10 cellular contexts compared by ENCODE assay signal in the genomic region with DNA sequence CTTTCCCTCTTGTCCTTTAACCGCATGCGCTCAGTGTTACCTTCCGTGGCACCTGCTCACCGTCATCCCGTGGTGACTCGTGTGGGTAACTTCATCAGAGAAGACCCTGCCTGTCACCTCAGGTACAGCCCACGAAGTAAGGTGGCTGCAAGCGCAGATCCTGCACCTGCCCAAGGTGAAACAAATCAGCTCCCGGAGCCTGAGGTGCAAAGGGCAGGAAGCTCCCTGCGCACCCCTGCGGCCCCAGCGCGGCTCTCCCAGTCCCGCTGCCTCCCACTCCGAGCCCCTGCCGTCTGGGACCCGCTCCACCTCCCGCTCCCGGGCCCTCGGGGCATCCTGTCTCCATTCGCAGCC.
DNase-seq lines count a peak whose midpoint lies in the region; ATAC-seq and TF ChIP-seq lines count a peak whose summit lies in the region.
"Had no signal": no experiment of that assay in that cellular context is flagged by ENCODE, and none has a peak within 500 bp of the region (broad histone marks: within the 10 kb centered on the region; RNA-seq: fewer than 3 reads in every experiment).

No MANE protein-coding gene starts in this region.

- H3K9me3 ChIP-seq in iPS-18c (ENCODE audit: control insufficient read depth, insufficient read depth, low read length): no peaks in the 10 kb centered on the region

- H3K4me3 Mint-ChIP-seq in WTC11: peak overlapping the region; percentile 67
- peak overlapping the region; percentile 80 for H3K4me3 Mint-ChIP-seq in stimulated activated effector memory CD8-positive, alpha-beta T cell treated with anti-CD3 and anti-CD28 coated beads, Interleukin-12 subunit alpha, Interleukin-12 subunit beta, amount 100 ng/mL, for 72 hours

- CTCF ChIA-PET in WTC11 (lab: Charles Lee): interaction anchor here (0.5 to 3.3 kb wide), 58 partner anchors 9 to 495 kb away, joined by 3 to 67 read pairs (median 6); partner anchors contain the start of genes EGFR and SEC61G

- DNase-seq in NCI-H748 (lab: John Stamatoyannopoulos, UW; ENCODE audit: unreplicated experiment) (peak; percentile 56), NCI-H748 treated with DMSO at 0.1 percent for 48 hours (lab: John Stamatoyannopoulos, UW) (no peak), WTC11 (ENCODE audit: low spot score) (peak; percentile 56), NCI-H345 treated with DMSO at 0.1 percent for 48 hours (lab: John Stamatoyannopoulos, UW; ENCODE audit: unreplicated experiment) (no peak)
- DNase-seq in stimulated activated effector memory CD8-positive, alpha-beta T cell treated with anti-CD3 and anti-CD28 coated beads, Interleukin-12 subunit alpha, Interleukin-12 subunit beta, amount 100 ng/mL, for 72 hours (ENCODE audit: low spot score in 2 of 2): no peak
- DNase-seq in stimulated activated CD4-positive, alpha-beta T cell treated with anti-CD3 and anti-CD28 coated beads, Interleukin-12 subunit alpha, Interleukin-12 subunit beta, amount 100 ng/mL, for 4 hours: no peak

- no peaks in the 10 kb centered on the region for H3K9me3 Mint-ChIP-seq in WTC11
- H3K9me3 Mint-ChIP-seq in stimulated activated effector memory CD8-positive, alpha-beta T cell treated with anti-CD3 and anti-CD28 coated beads, Interleukin-12 subunit alpha, Interleukin-12 subunit beta, amount 100 ng/mL, for 72 hours: no peaks in the 10 kb centered on the region
- H3K9me3 Mint-ChIP-seq: activated CD4-positive, alpha-beta T cell treated with anti-CD3 and anti-CD28 coated beads, Interleukin-2, amount 10 ng/mL, durations not matched to agents 7 days and 5 days had no signal

- peaks cover 62% of the 10 kb centered on the region for H3K27me3 Mint-ChIP-seq in WTC11 (ENCODE audit: low read depth)

- no peak for TF ChIP-seq CTCF in WTC11 (IDR thresholded peaks at IDR 0.05)

- ATAC-seq in WTC11 (peak; percentile 12), HG02938 (IDR thresholded peaks at IDR 0.05; ENCODE audit: unreplicated experiment) (no peak)
- ATAC-seq in stimulated activated effector memory CD8-positive, alpha-beta T cell treated with anti-CD3 and anti-CD28 coated beads, Interleukin-12 subunit alpha, Interleukin-12 subunit beta, amount 100 ng/mL, for 72 hours: no peak

- H3K36me3 Mint-ChIP-seq in WTC11: no peaks in the 10 kb centered on the region
- H3K36me3 Mint-ChIP-seq in stimulated activated effector memory CD8-positive, alpha-beta T cell treated with anti-CD3 and anti-CD28 coated beads, Interleukin-12 subunit alpha, Interleukin-12 subunit beta, amount 100 ng/mL, for 72 hours: no peaks in the 10 kb centered on the region
- H3K36me3 Mint-ChIP-seq: stimulated activated naive B cell treated with anti-CD40 and anti-IgM and Interleukin-4, amounts not matched to agents 10 μg/mL and 1 μg/mL and 100 μg/mL, for 72 hours had no signal

- POLR2A ChIA-PET in WTC11 (lab: Charles Lee): no interaction called here

- no peak overlapping the region for H3K27ac Mint-ChIP-seq in WTC11
- H3K27ac Mint-ChIP-seq in stimulated activated effector memory CD8-positive, alpha-beta T cell treated with anti-CD3 and anti-CD28 coated beads, Interleukin-12 subunit alpha, Interleukin-12 subunit beta, amount 100 ng/mL, for 72 hours: no peak overlapping the region
- H3K27ac Mint-ChIP-seq: activated CD4-positive, alpha-beta T cell treated with anti-CD3 and anti-CD28 coated beads, Interleukin-2, amount 10 ng/mL, durations not matched to agents 7 days and 5 days; stimulated activated naive B cell treated with anti-CD40 and anti-IgM and Interleukin-4, amounts not matched to agents 10 μg/mL and 1 μg/mL and 100 μg/mL, for 72 hours had no signal

- H3K4me1 Mint-ChIP-seq in WTC11: peaks cover 10% of the 10 kb centered on the region
- peaks cover 9% of the 10 kb centered on the region for H3K4me1 Mint-ChIP-seq in stimulated activated effector memory CD8-positive, alpha-beta T cell treated with anti-CD3 and anti-CD28 coated beads, Interleukin-12 subunit alpha, Interleukin-12 subunit beta, amount 100 ng/mL, for 72 hours

- H3K4me3 ChIP-seq in iPS-18c (ENCODE audit: insufficient read depth, low read depth, low read length): peak overlapping the region; percentile 61

TF ChIP-seq in WTC11, 78 proteins besides CTCF, POLR2A, EP300 and RAD21:
- TF ChIP-seq MXD4 (CRISPR knock-in tag; IDR thresholded peaks at IDR 0.05; ENCODE audit: borderline replicate concordance): no peak
- no peak for TF ChIP-seq NR3C1 (CRISPR knock-in tag; conservative IDR thresholded peaks at IDR 0.05; ENCODE audit: low read depth)
- TF ChIP-seq PRDM15 (CRISPR knock-in tag; IDR thresholded peaks at IDR 0.05): no peak
- no peak for TF ChIP-seq SMAD4 (CRISPR knock-in tag; IDR thresholded peaks at IDR 0.05)
- TF ChIP-seq, protein P1, sequence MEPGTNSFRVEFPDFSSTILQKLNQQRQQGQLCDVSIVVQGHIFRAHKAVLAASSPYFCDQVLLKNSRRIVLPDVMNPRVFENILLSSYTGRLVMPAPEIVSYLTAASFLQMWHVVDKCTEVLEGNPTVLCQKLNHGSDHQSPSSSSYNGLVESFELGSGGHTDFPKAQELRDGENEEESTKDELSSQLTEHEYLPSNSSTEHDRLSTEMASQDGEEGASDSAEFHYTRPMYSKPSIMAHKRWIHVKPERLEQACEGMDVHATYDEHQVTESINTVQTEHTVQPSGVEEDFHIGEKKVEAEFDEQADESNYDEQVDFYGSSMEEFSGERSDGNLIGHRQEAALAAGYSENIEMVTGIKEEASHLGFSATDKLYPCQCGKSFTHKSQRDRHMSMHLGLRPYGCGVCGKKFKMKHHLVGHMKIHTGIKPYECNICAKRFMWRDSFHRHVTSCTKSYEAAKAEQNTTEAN (CRISPR knock-in tag; IDR thresholded peaks at IDR 0.05): no peak
- TF ChIP-seq, protein P2, sequence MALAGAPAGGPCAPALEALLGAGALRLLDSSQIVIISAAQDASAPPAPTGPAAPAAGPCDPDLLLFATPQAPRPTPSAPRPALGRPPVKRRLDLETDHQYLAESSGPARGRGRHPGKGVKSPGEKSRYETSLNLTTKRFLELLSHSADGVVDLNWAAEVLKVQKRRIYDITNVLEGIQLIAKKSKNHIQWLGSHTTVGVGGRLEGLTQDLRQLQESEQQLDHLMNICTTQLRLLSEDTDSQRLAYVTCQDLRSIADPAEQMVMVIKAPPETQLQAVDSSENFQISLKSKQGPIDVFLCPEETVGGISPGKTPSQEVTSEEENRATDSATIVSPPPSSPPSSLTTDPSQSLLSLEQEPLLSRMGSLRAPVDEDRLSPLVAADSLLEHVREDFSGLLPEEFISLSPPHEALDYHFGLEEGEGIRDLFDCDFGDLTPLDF (CRISPR knock-in tag; IDR thresholded peaks at IDR 0.05): no peak
- no peak for TF ChIP-seq ELF4 (CRISPR knock-in tag; IDR thresholded peaks at IDR 0.05; ENCODE audit: low read depth)
- TF ChIP-seq TP53 (CRISPR knock-in tag; IDR thresholded peaks at IDR 0.05): no peak
- TF ChIP-seq FOXP1 (CRISPR knock-in tag; IDR thresholded peaks at IDR 0.05; ENCODE audit: borderline replicate concordance): no peak

Comparison
In these comparisons a context has a peak if more than half of its experiments do, and no peak if none do; other contexts are left out.
1. DNase-seq: peak in NCI-H748 (single experiment) and WTC11 (single experiment); none in NCI-H748 treated with DMSO at 0.1 percent for 48 hours (single experiment), stimulated activated effector memory CD8-positive, alpha-beta T cell treated with anti-CD3 and anti-CD28 coated beads, Interleukin-12 subunit alpha, Interleukin-12 subunit beta, amount 100 ng/mL, for 72 hours (0 of 2), stimulated activated CD4-positive, alpha-beta T cell treated with anti-CD3 and anti-CD28 coated beads, Interleukin-12 subunit alpha, Interleukin-12 subunit beta, amount 100 ng/mL, for 4 hours (single experiment) and NCI-H345 treated with DMSO at 0.1 percent for 48 hours (single experiment).